In the genomic region with DNA sequence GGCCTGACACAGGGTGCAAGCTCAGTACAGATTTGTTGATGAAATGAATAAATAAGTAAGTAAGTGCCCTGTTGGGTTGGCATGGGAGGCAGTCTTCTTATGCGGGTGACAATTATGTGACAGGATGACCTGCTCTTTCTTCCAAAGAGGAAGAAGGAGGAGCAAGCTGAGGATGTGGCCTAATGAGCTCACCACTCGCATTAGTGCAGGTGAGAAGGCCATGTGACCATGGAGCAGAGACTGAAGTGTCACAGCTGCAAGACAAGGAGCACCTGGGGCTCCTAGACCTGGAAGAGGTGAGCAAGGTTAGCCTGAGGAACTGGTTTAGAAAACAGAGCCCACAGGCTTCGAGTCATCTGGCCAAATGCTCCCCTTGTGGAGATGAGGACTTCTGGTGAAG, we compare ENCODE assay signal across 26 cellular contexts. TPM values are rescaled to one million over a fixed set of nuclear protein-coding genes. Genes with fewer than 3 reads are reported as not detected.
DNase-seq lines count a peak whose midpoint lies in the region; TF ChIP-seq lines count a peak whose summit lies in the region.
"Had no signal": no experiment of that assay in that cellular context is flagged by ENCODE, and none has a peak within 500 bp of the region (broad histone marks: within the 10 kb centered on the region; RNA-seq: fewer than 3 reads in every experiment).

No MANE protein-coding gene starts in this region.

- TF ChIP-seq CTCF in cardiac fibroblast (IDR thresholded peaks at IDR 0.05; ENCODE audit: low read depth, low read length): no peak

- H3K36me3 ChIP-seq in H7 (replicated peaks; ENCODE audit: control insufficient read depth, insufficient read depth, low read length): no peaks in the 10 kb centered on the region
- H3K36me3 ChIP-seq: gastroesophageal sphincter, MG63 had no signal

- DNase-seq in NCI-H1417 (lab: John Stamatoyannopoulos, UW): peak in 2 of 3 experiments; percentile 25 to 29
- no peak for DNase-seq in NCI-H1417 treated with DMSO at 0.1 percent for 48 hours (lab: John Stamatoyannopoulos, UW)
- peak; percentile 17 for DNase-seq in Jurkat, Clone E6-1 (ENCODE audit: low read depth, low spot score)
- DNase-seq in cardiac fibroblast (ENCODE audit: low read depth in 2 of 2): peak; percentile 3 to 31
- DNase-seq in mesenteric fat pad (ENCODE audit: low spot score): peak; percentile 47
- no peak for DNase-seq in NCI-H1694 treated with DMSO at 0.1 percent for 48 hours (lab: John Stamatoyannopoulos, UW)
- no peak for DNase-seq in H7
- DNase-seq in retina: no peak
- DNase-seq: activated T-cell treated with anti-CD3 and anti-CD28 coated beads, Interleukin-2, amount 50 U/mL, for 1 hour; Calu3; MG63; midbrain; NCI-H1694; NCI-H524 treated with DMSO at 0.1 percent for 48 hours; nephron progenitor cell; SIG-M5; stimulated activated CD4-positive, alpha-beta T cell treated with anti-CD3 and anti-CD28 coated beads, Interleukin-4, amount 100 ng/mL, for 1 hour; T-helper 1 cell had no signal

- H3K4me3 ChIP-seq in Jurkat, Clone E6-1 (ENCODE audit: low read length): no peak overlapping the region
- H3K4me3 ChIP-seq in cardiac fibroblast (replicated peaks in 1 of 2; ENCODE audit: low read depth in 2 of 2, low read length in 2 of 2) (no peak overlapping the region), H7 (ENCODE audit: insufficient read depth, low read depth, low read length) (no peak overlapping the region)
- H3K4me3 ChIP-seq: gastroesophageal sphincter, MG63, smooth muscle cell had no signal

- H3K27me3 ChIP-seq in H7 (ENCODE audit: control insufficient read depth, insufficient read depth, low read length): no peaks in the 10 kb centered on the region; the same call in 1 of the 2 replicates
- H3K27me3 ChIP-seq: MG63 had no signal

RNA-seq across cellular contexts. Expression of gene LRTM2, which starts 34.9 kb away (rescaled TPM):
- polyA plus RNA-seq in Jurkat, Clone E6-1 (2012; ENCODE audit: insufficient read depth, insufficient read length): not detected
- not detected for total RNA-seq in mesenteric fat pad
- 0.42 TPM in 1 of 2 replicates, not detected in the other for total RNA-seq in H7 (2014; rRNA removed; shearing (Covaris generic))
- total RNA-seq: A172, Calu3, endothelial cell of umbilical vein, gastroesophageal sphincter, H4, posterior vena cava, smooth muscle cell, urinary bladder had no signal
- polyA plus RNA-seq: BJ, endothelial cell of umbilical vein, smooth muscle cell, urinary bladder had no signal

Comparison
In these comparisons a context has a peak if more than half of its experiments do, and no peak if none do; other contexts are left out.
1. DNase-seq: peak in NCI-H1417 (2 of 3), Jurkat, Clone E6-1 (single experiment), cardiac fibroblast (2 of 2) and mesenteric fat pad (single experiment); none in NCI-H1417 treated with DMSO at 0.1 percent for 48 hours (single experiment), NCI-H1694 treated with DMSO at 0.1 percent for 48 hours (single experiment), H7 (single experiment) and retina (single experiment).